22 cellular contexts compared by ENCODE assay signal in the genomic region with DNA sequence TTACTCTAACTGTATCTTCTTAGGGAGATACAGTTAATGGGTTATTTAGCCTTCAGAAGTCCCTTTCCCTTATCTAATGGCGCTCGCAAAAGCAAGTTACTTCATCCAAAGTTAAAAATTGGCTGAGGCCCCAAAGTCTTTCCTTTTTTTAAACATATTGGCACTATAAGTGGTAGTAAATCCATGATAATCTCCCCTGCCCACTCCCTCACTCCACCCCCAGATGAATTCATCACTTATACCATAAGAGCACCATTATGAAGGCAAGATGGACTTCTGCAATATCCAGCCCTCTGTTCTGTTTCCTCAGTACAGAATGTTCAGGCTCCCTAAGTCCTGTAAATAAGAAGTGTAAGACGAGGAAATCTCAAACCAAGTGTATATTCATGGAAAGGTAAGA. TPM values are rescaled to one million over a fixed set of nuclear protein-coding genes. Genes with fewer than 3 reads are reported as not detected.
DNase-seq lines count a peak whose midpoint lies in the region; ATAC-seq and TF ChIP-seq lines count a peak whose summit lies in the region.
"Had no signal": no experiment of that assay in that cellular context is flagged by ENCODE, and none has a peak within 500 bp of the region (broad histone marks: within the 10 kb centered on the region; RNA-seq: fewer than 3 reads in every experiment).

No MANE protein-coding gene starts in this region.

- H3K4me3 Mint-ChIP-seq in nephron progenitor cell = no peak overlapping the region
- no peak overlapping the region for H3K4me3 Mint-ChIP-seq in activated CD4-positive, alpha-beta memory T cell treated with anti-CD3 and anti-CD28 coated beads for 36 hours
- H3K4me3 Mint-ChIP-seq: B cell; CD4-positive, CD25-positive, alpha-beta regulatory T cell; CD8-positive, alpha-beta T cell; H9; HFFc6 had no signal

- no peaks in the 10 kb centered on the region for H3F3A ChIP-seq in PC-3 (ENCODE audit: low read length, unreplicated experiment)

- H3K9me3 ChIP-seq in A673 (ENCODE audit: low read depth, low read length, poor library complexity, severe bottlenecking) (no peaks in the 10 kb centered on the region), PC-3 (ENCODE audit: low read length) (no peaks in the 10 kb centered on the region), lower lobe of right lung (no peaks in the 10 kb centered on the region)
- H3K9me3 ChIP-seq: BLaER1, Caco-2 had no signal

- peak; percentile 12 for DNase-seq in A673 (ENCODE audit: low spot score)
- DNase-seq in PC-3 = no peak
- peak; percentile 62 for DNase-seq in amniotic epithelial cell (ENCODE audit: low read depth)
- DNase-seq in nephron progenitor cell = no peak
- no peak for DNase-seq in lower lobe of right lung
- no peak for DNase-seq in activated CD4-positive, alpha-beta memory T cell treated with anti-CD3 and anti-CD28 coated beads for 36 hours
- no peak for DNase-seq in stimulated activated CD4-positive, alpha-beta T cell treated with anti-CD3 and anti-CD28 coated beads, Interleukin-12 subunit alpha, Interleukin-12 subunit beta, amount 100 ng/mL, for 4 hours
- no peak for DNase-seq in stimulated activated CD4-positive, alpha-beta T cell treated with anti-CD3 and anti-CD28 coated beads, Interleukin-4, amount 100 ng/mL, for 4 hours
- DNase-seq: Caco-2; CD4-positive, CD25-positive, alpha-beta regulatory T cell; CD8-positive, alpha-beta T cell; DMS 273 treated with DMSO at 0.1 percent for 48 hours; DMS79; EL; GDM1; GM23248; H9; HFFc6 had no signal

- no peak overlapping the region for H3K4me3 ChIP-seq in A673 (ENCODE audit: low read depth, low read length, poor library complexity, severe bottlenecking)
- no peak overlapping the region for H3K4me3 ChIP-seq in PC-3 (ENCODE audit: low read length)
- no peak overlapping the region for H3K4me3 ChIP-seq in lower lobe of right lung
- H3K4me3 ChIP-seq: BLaER1, GM12878, GM23248 had no signal

- H2AFZ ChIP-seq in PC-3 (ENCODE audit: low read length) = no peak overlapping the region
- H2AFZ ChIP-seq: GM23248 had no signal

- 0 out of 2 replicates have a peak, but pooled peaks cover 4% of the 10 kb centered on the region for H4K20me1 ChIP-seq in PC-3 (ENCODE audit: low read length)

- no peaks in the 10 kb centered on the region for H3K36me3 ChIP-seq in A673 (ENCODE audit: insufficient read depth, low read length, poor library complexity, severe bottlenecking)
- peaks cover 21% of the 10 kb centered on the region; the same call in 1 of the 2 replicates for H3K36me3 ChIP-seq in PC-3 (ENCODE audit: low read depth, low read length)
- H3K36me3 ChIP-seq in lower lobe of right lung = peaks cover 23% of the 10 kb centered on the region

- H3K4me1 Mint-ChIP-seq in nephron progenitor cell = peaks cover 30% of the 10 kb centered on the region
- H3K4me1 Mint-ChIP-seq in activated CD4-positive, alpha-beta memory T cell treated with anti-CD3 and anti-CD28 coated beads for 36 hours (ENCODE audit: low read depth) = no peaks in the 10 kb centered on the region
- H3K4me1 Mint-ChIP-seq: B cell; CD4-positive, CD25-positive, alpha-beta regulatory T cell; H9 had no signal

- POLR2A ChIA-PET in A673 (lab: Charles Lee; ENCODE audit: low non-redundant PET) = no interaction called here
- POLR2A ChIA-PET in PC-3 (lab: Charles Lee; ENCODE audit: unreplicated experiment) = no interaction called here
- POLR2A ChIA-PET in activated CD4-positive, alpha-beta memory T cell treated with anti-CD3 and anti-CD28 coated beads for 36 hours (lab: Charles Lee) = no interaction called here

- H3K9ac ChIP-seq in PC-3 (ENCODE audit: low read length) = no peak overlapping the region
- H3K9ac ChIP-seq: BLaER1, GM23248 had no signal

- H3K27me3 ChIP-seq in A673 (replicated peaks; ENCODE audit: insufficient read depth, low read depth, low read length, poor library complexity) = no peaks in the 10 kb centered on the region
- H3K27me3 ChIP-seq in PC-3 (ENCODE audit: low read length) = no peaks in the 10 kb centered on the region
- no peaks in the 10 kb centered on the region for H3K27me3 ChIP-seq in lower lobe of right lung (ENCODE audit: low read depth)
- H3K27me3 ChIP-seq: BLaER1 had no signal

- no peak overlapping the region for H3K4me2 ChIP-seq in PC-3 (ENCODE audit: low read length)
- H3K4me2 ChIP-seq: BLaER1 had no signal

- peaks cover 24% of the 10 kb centered on the region for H3K36me3 Mint-ChIP-seq in nephron progenitor cell (ENCODE audit: low read depth)
- no peaks in the 10 kb centered on the region for H3K36me3 Mint-ChIP-seq in activated CD4-positive, alpha-beta memory T cell treated with anti-CD3 and anti-CD28 coated beads for 36 hours
- H3K36me3 Mint-ChIP-seq: CD4-positive, CD25-positive, alpha-beta regulatory T cell had no signal

- peaks cover 18% of the 10 kb centered on the region; the same call in 1 of the 2 replicates for H3K79me2 ChIP-seq in PC-3 (ENCODE audit: low read length)

- intact Hi-C loops in A673 (cut with micrococcal nuclease; ENCODE audit: unreplicated experiment) = no loop called here
- intact Hi-C loops in PC-3 (cut with micrococcal nuclease) = no loop called here
- intact Hi-C loops in lower lobe of right lung (cut with DNase I) = no loop called here
- intact Hi-C loops in activated CD4-positive, alpha-beta memory T cell treated with anti-CD3 and anti-CD28 coated beads for 36 hours (cut with micrococcal nuclease) = no loop called here

- TF ChIP-seq CTCF in A673 (conservative IDR thresholded peaks at IDR 0.05; ENCODE audit: low read depth, low read length) (no peak), PC-3 (conservative IDR thresholded peaks at IDR 0.05; ENCODE audit: low read depth, low read length) (no peak), nephron progenitor cell (IDR thresholded peaks at IDR 0.05) (no peak), lower lobe of right lung (IDR thresholded peaks at IDR 0.05) (no peak)

- CTCF ChIA-PET in A673 (lab: Charles Lee) (no interaction called here), PC-3 (lab: Charles Lee) (no interaction called here)
- CTCF ChIA-PET in activated CD4-positive, alpha-beta memory T cell treated with anti-CD3 and anti-CD28 coated beads for 36 hours (lab: Charles Lee) = no interaction called here

- H3K4me1 ChIP-seq in A673 (ENCODE audit: insufficient read depth, low read length, poor library complexity, severe bottlenecking) = peaks cover 5% of the 10 kb centered on the region
- no peaks in the 10 kb centered on the region for H3K4me1 ChIP-seq in PC-3 (ENCODE audit: insufficient read depth, low read length)
- peaks cover 7% of the 10 kb centered on the region for H3K4me1 ChIP-seq in lower lobe of right lung
- H3K4me1 ChIP-seq: Caco-2 had no signal

- H3K9me3 Mint-ChIP-seq in nephron progenitor cell = no peaks in the 10 kb centered on the region
- H3K9me3 Mint-ChIP-seq in activated CD4-positive, alpha-beta memory T cell treated with anti-CD3 and anti-CD28 coated beads for 36 hours = no peaks in the 10 kb centered on the region
- H3K9me3 Mint-ChIP-seq: CD4-positive, CD25-positive, alpha-beta regulatory T cell; CD8-positive, alpha-beta T cell; H9; HFFc6 had no signal

- BruUV-seq in A673 (replicated peaks; lab: Mats Ljungman, UMichigan) = no TSS peak
- TSS peak; percentile 9 for BruUV-seq in PC-3 (replicated peaks; lab: Mats Ljungman, UMichigan)

- no peaks in the 10 kb centered on the region for H3K27me3 Mint-ChIP-seq in nephron progenitor cell (ENCODE audit: low read depth, poor library complexity)
- H3K27me3 Mint-ChIP-seq in activated CD4-positive, alpha-beta memory T cell treated with anti-CD3 and anti-CD28 coated beads for 36 hours = no peaks in the 10 kb centered on the region
- H3K27me3 Mint-ChIP-seq: B cell; CD4-positive, CD25-positive, alpha-beta regulatory T cell had no signal

- H3K27ac Mint-ChIP-seq in nephron progenitor cell = peak overlapping the region; percentile 6
- H3K27ac Mint-ChIP-seq in activated CD4-positive, alpha-beta memory T cell treated with anti-CD3 and anti-CD28 coated beads for 36 hours = no peak overlapping the region
- H3K27ac Mint-ChIP-seq: B cell; CD4-positive, CD25-positive, alpha-beta regulatory T cell; CD8-positive, alpha-beta T cell; HFFc6 had no signal

- H3K9me2 ChIP-seq in PC-3 (replicated peaks; ENCODE audit: low read length) = no peaks in the 10 kb centered on the region

- H3K27ac ChIP-seq in A673 (ENCODE audit: low read depth, low read length, poor library complexity, severe bottlenecking) = no peak overlapping the region
- no peak overlapping the region for H3K27ac ChIP-seq in PC-3 (ENCODE audit: low read length)
- no peak overlapping the region for H3K27ac ChIP-seq in lower lobe of right lung
- H3K27ac ChIP-seq: BLaER1, GM23248 had no signal

- ATAC-seq in PC-3 (no peak), lower lobe of right lung (no peak)
- ATAC-seq: CD8-positive, alpha-beta T cell; GM12878; HCT116 had no signal

RNA-seq across cellular contexts. Expression of a gene that starts 37.7 kb away (rescaled TPM):
- 37.5 and 39.3 TPM in 2 replicates for total RNA-seq in A673 (2021)
- 57.5 and 71.9 TPM in 2 replicates for total RNA-seq in PC-3 (2014; rRNA removed)
- 43.0 TPM for total RNA-seq in lower lobe of right lung
- total RNA-seq in activated CD4-positive, alpha-beta memory T cell treated with anti-CD3 and anti-CD28 coated beads for 36 hours = 1 to 10 TPM; 6.1 to 6.6 TPM

RNA-seq across cellular contexts. Expression of a gene that starts 44.7 kb away (rescaled TPM):
- total RNA-seq in A673 (2021) = 15.0 and 18.4 TPM in 2 replicates
- total RNA-seq in PC-3 (2014; rRNA removed) = 183 and 203 TPM in 2 replicates
- total RNA-seq in lower lobe of right lung = 276 TPM
- total RNA-seq in activated CD4-positive, alpha-beta memory T cell treated with anti-CD3 and anti-CD28 coated beads for 36 hours = 100 to 1,000 TPM; 167 to 175 TPM

RNA-seq across cellular contexts. Expression of a gene that starts 53.0 kb away (rescaled TPM):
- total RNA-seq in A673 (2021) = 220 and 234 TPM in 2 replicates
- total RNA-seq in PC-3 (2014; rRNA removed) = 560 and 576 TPM in 2 replicates
- 95.5 TPM for total RNA-seq in lower lobe of right lung
- total RNA-seq in activated CD4-positive, alpha-beta memory T cell treated with anti-CD3 and anti-CD28 coated beads for 36 hours = 100 to 1,000 TPM; 134 to 140 TPM

Comparison
In these comparisons a context has a peak if more than half of its experiments do, and no peak if none do; other contexts are left out.
1. DNase-seq: peak in A673 (single experiment) and amniotic epithelial cell (single experiment); none in PC-3 (single experiment), nephron progenitor cell (single experiment), lower lobe of right lung (single experiment), activated CD4-positive, alpha-beta memory T cell treated with anti-CD3 and anti-CD28 coated beads for 36 hours (single experiment), stimulated activated CD4-positive, alpha-beta T cell treated with anti-CD3 and anti-CD28 coated beads, Interleukin-12 subunit alpha, Interleukin-12 subunit beta, amount 100 ng/mL, for 4 hours (single experiment) and stimulated activated CD4-positive, alpha-beta T cell treated with anti-CD3 and anti-CD28 coated beads, Interleukin-4, amount 100 ng/mL, for 4 hours (0 of 2).